Comparison of ENCODE assay signal across 8 cellular contexts in the genomic region with DNA sequence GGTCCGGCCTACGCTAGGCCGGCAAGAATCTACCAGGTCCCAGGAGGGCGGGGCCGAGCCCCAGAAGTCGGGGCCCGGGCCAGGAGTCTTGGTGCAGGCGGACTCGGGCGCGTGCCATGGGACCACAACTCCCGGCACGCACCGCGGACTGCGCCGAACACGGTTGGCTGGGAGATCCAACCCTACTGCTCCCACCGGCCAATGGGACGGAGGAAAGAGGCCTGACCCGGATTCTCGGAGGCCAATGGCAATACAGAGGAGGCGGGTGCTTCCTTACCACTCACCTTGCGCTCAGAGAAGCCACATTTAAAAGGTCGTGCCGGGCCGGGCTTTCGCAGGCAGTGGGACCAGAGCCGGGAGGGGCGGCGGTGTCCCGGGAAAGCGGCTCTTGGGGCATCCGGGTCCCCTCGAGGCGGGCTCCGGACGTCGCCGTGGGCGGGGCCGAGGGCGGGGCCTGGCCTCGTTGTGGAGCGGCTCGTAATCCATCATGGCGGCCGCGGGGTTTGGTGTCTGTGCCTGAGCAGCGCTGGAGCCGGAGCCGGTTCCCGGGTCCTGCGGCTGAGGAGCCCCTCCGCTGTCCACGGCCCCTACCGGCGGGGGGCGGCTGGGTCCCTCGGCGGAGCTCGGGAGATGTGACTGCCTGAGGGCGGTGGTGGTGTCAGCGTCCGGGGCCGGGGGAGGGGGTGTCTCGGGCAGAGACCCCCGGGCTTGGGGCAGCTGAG. TPM values are rescaled to one million over a fixed set of nuclear protein-coding genes. Genes with fewer than 3 reads are reported as not detected.
A peak's percentile ranks its signal among the peaks of the same experiment; 100 is the strongest.
DNase-seq lines count a peak whose midpoint lies in the region; ATAC-seq and TF ChIP-seq lines count a peak whose summit lies in the region.

No MANE protein-coding gene starts in this region.

- no peaks in the 10 kb centered on the region for H3K36me3 Mint-ChIP-seq in WTC11
- H3K36me3 Mint-ChIP-seq in immature natural killer cell: no peaks in the 10 kb centered on the region

- peaks cover 31% of the 10 kb centered on the region for H3K4me1 Mint-ChIP-seq in WTC11
- peaks cover 35 to 40% of the 10 kb centered on the region in 2 donors for H3K4me1 Mint-ChIP-seq in immature natural killer cell

- H3K9me3 Mint-ChIP-seq in WTC11: no peaks in the 10 kb centered on the region
- no peaks in the 10 kb centered on the region for H3K9me3 Mint-ChIP-seq in immature natural killer cell

- peak overlapping the region; percentile 91 to 94 for H3K4me3 ChIP-seq in cardiac fibroblast (replicated peaks in 1 of 2; ENCODE audit: low read depth in 2 of 2, low read length in 2 of 2)

- H3K27ac Mint-ChIP-seq in WTC11: peak overlapping the region; percentile 72
- peak overlapping the region; percentile 89 to 97 (median 96) for H3K27ac Mint-ChIP-seq in immature natural killer cell

- TF ChIP-seq CTCF in WTC11 (IDR thresholded peaks at IDR 0.05): no peak
- no peak for TF ChIP-seq CTCF in cardiac fibroblast (IDR thresholded peaks at IDR 0.05; ENCODE audit: low read depth, low read length)

- H3K27me3 Mint-ChIP-seq in WTC11 (ENCODE audit: low read depth) (no peaks in the 10 kb centered on the region), immature natural killer cell (ENCODE audit: low read depth in 3 of 3) (peaks cover 0 to 4% (median 3%) of the 10 kb centered on the region in 3 donors)

- POLR2A ChIA-PET in WTC11 (lab: Charles Lee): no interaction called here

- H3K4me3 Mint-ChIP-seq in WTC11 (peak overlapping the region; percentile 93), immature natural killer cell (peak overlapping the region; percentile 89 to 95 (median 93))

- CTCF ChIA-PET in WTC11 (lab: Charles Lee): interaction anchor here (1.1 to 4.1 kb wide), 5 partner anchors 12 to 285 kb away, joined by 3 to 19 read pairs (median 9); no protein-coding TSS in a partner anchor

- ATAC-seq in GM18909 (IDR thresholded peaks at IDR 0.05; ENCODE audit: poor library complexity, unreplicated experiment) (peak; percentile 97), HG03159 (IDR thresholded peaks at IDR 0.05; ENCODE audit: unreplicated experiment) (peak; percentile 98), WTC11 (peak; percentile 97)

- DNase-seq in AG08395 (ENCODE audit: low spot score): peak; percentile 99
- DNase-seq in NCI-H2227 (lab: John Stamatoyannopoulos, UW; ENCODE audit: unreplicated experiment): peak; percentile 96
- DNase-seq in WTC11 (ENCODE audit: low spot score): peak; percentile 99
- DNase-seq in cardiac fibroblast (ENCODE audit: low read depth in 2 of 2): peak; percentile 98 to 99
- DNase-seq in immature natural killer cell: peak; percentile 94 to 95 (median 95)
- peak; percentile 95 for DNase-seq in smooth muscle cell of the brain vasculature (ENCODE audit: low read depth, low spot score)

TF ChIP-seq in WTC11, 78 proteins besides CTCF, POLR2A, EP300 and RAD21:
- TF ChIP-seq, protein P1, sequence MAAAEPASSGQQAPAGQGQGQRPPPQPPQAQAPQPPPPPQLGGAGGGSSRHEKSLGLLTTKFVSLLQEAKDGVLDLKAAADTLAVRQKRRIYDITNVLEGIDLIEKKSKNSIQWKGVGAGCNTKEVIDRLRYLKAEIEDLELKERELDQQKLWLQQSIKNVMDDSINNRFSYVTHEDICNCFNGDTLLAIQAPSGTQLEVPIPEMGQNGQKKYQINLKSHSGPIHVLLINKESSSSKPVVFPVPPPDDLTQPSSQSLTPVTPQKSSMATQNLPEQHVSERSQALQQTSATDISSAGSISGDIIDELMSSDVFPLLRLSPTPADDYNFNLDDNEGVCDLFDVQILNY (CRISPR knock-in tag; IDR thresholded peaks at IDR 0.05): 0 out of 2 replicates have a peak, but pooled peaks have one; percentile 4
- TF ChIP-seq, protein P2, sequence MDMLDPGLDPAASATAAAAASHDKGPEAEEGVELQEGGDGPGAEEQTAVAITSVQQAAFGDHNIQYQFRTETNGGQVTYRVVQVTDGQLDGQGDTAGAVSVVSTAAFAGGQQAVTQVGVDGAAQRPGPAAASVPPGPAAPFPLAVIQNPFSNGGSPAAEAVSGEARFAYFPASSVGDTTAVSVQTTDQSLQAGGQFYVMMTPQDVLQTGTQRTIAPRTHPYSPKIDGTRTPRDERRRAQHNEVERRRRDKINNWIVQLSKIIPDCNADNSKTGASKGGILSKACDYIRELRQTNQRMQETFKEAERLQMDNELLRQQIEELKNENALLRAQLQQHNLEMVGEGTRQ (CRISPR knock-in tag; IDR thresholded peaks at IDR 0.05): 0 out of 2 replicates have a peak, but pooled peaks have one; percentile 27
- TF ChIP-seq TEAD1 (CRISPR knock-in tag; IDR thresholded peaks at IDR 0.05) (peak; percentile 66; the same call in 1 of the 2 replicates), NFYB (CRISPR knock-in tag; conservative IDR thresholded peaks at IDR 0.05; ENCODE audit: low read depth) (peak; percentile 93), GABPB1 (CRISPR knock-in tag; IDR thresholded peaks at IDR 0.05) (0 out of 2 replicates have a peak, but pooled peaks have one; percentile 19), ELF4 (CRISPR knock-in tag; IDR thresholded peaks at IDR 0.05; ENCODE audit: low read depth) (no peak), CBFB (CRISPR knock-in tag; IDR thresholded peaks at IDR 0.05; ENCODE audit: low read depth) (0 out of 2 replicates have a peak, but pooled peaks have one; percentile 36), FOXP1 (CRISPR knock-in tag; IDR thresholded peaks at IDR 0.05; ENCODE audit: borderline replicate concordance) (0 out of 2 replicates have a peak, but pooled peaks have one; percentile 34), RORB (CRISPR knock-in tag; IDR thresholded peaks at IDR 0.05) (no peak), FOXK1 (CRISPR knock-in tag; IDR thresholded peaks at IDR 0.05) (peak; percentile 61; the same call in 1 of the 2 replicates), CREM (CRISPR knock-in tag; IDR thresholded peaks at IDR 0.05) (0 out of 2 replicates have a peak, but pooled peaks have one; percentile 19), ZNF121 (CRISPR knock-in tag; IDR thresholded peaks at IDR 0.05) (peak; percentile 43; the same call in 1 of the 2 replicates), ETV6 (CRISPR knock-in tag; IDR thresholded peaks at IDR 0.05) (peak; percentile 32), HMGA2 (CRISPR knock-in tag; IDR thresholded peaks at IDR 0.05) (no peak), RELA (CRISPR knock-in tag; IDR thresholded peaks at IDR 0.05; ENCODE audit: borderline replicate concordance) (0 out of 2 replicates have a peak, but pooled peaks have one; percentile 41), SP1 (CRISPR knock-in tag; conservative IDR thresholded peaks at IDR 0.05) (peak; percentile 74)
- TF ChIP-seq, protein P3, sequence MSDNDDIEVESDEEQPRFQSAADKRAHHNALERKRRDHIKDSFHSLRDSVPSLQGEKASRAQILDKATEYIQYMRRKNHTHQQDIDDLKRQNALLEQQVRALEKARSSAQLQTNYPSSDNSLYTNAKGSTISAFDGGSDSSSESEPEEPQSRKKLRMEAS (CRISPR knock-in tag; IDR thresholded peaks at IDR 0.05): peak; percentile 62
- TF ChIP-seq, protein P4, sequence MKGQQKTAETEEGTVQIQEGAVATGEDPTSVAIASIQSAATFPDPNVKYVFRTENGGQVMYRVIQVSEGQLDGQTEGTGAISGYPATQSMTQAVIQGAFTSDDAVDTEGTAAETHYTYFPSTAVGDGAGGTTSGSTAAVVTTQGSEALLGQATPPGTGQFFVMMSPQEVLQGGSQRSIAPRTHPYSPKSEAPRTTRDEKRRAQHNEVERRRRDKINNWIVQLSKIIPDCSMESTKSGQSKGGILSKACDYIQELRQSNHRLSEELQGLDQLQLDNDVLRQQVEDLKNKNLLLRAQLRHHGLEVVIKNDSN (CRISPR knock-in tag; IDR thresholded peaks at IDR 0.05): peak; percentile 66
- TF ChIP-seq, protein P5, sequence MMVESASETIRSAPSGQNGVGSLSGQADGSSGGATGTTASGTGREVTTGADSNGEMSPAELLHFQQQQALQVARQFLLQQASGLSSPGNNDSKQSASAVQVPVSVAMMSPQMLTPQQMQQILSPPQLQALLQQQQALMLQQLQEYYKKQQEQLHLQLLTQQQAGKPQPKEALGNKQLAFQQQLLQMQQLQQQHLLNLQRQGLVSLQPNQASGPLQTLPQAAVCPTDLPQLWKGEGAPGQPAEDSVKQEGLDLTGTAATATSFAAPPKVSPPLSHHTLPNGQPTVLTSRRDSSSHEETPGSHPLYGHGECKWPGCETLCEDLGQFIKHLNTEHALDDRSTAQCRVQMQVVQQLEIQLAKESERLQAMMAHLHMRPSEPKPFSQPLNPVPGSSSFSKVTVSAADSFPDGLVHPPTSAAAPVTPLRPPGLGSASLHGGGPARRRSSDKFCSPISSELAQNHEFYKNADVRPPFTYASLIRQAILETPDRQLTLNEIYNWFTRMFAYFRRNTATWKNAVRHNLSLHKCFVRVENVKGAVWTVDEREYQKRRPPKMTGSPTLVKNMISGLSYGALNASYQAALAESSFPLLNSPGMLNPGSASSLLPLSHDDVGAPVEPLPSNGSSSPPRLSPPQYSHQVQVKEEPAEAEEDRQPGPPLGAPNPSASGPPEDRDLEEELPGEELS (CRISPR knock-in tag; IDR thresholded peaks at IDR 0.05): no peak
TF ChIP-seq in WTC11: peak in this region for 15.

RNA-seq across cellular contexts. Expression of a gene that starts 19.1 kb away (rescaled TPM):
- 76.1 to 80.3 TPM (median 79.2 TPM) in 3 replicates for total RNA-seq in WTC11 (2021)
- 10 to 100 TPM; 12.9 to 27.4 (median 20.0) TPM for polyA plus RNA-seq in immature natural killer cell

RNA-seq across cellular contexts. Expression of a gene that starts 48.3 kb away (rescaled TPM):
- 0.07 to 0.09 TPM in 2 of 3 replicates, not detected in the other for total RNA-seq in WTC11 (2021)
- polyA plus RNA-seq in immature natural killer cell: 1 to 10 TPM in 1 of 3 donors, not detected in 2; 1.0 TPM

Comparison
In these comparisons a context has a peak if more than half of its experiments do, and no peak if none do; other contexts are left out.
1. Peak in every context shown above with its lines: DNase-seq, ATAC-seq and H3K4me3 ChIP-seq.